In the genomic region with DNA sequence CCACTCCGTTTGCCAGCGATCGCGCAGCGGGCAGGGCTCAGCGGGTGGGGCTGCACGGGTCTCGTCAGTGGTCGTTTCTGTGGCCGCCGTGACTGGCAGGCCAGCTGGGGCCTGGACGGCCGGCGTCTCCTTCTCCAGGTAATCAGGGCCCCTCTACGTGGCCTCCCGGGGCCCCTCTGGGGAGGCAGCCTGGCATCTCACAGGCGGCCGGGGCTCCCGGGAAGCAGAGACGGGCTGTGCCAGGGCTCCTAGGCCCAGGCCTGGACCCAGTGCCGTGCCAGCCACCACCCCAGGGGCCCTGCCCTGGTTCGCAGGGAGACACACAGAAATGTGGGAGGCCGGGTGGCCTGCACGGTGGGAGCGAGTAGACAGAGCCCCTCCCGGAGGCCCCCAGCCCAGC, we compare ENCODE assay signal across 19 cellular contexts.
"Had no signal": no experiment of that assay in that cellular context is flagged by ENCODE, and none has a peak within 500 bp of the region (broad histone marks: within the 10 kb centered on the region; RNA-seq: fewer than 3 reads in every experiment).

No MANE protein-coding gene starts in this region.

- H3K9me3 ChIP-seq: esophagus muscularis mucosa, gastroesophageal sphincter, heart right ventricle, left lung, lower lobe of right lung, mucosa of descending colon had no signal

- H3K27me3 Mint-ChIP-seq: naive B cell had no signal

- H3K27ac Mint-ChIP-seq: mesothelial cell of epicardium had no signal

- ATAC-seq: foreskin keratinocyte, gastroesophageal sphincter, heart right ventricle, left cardiac atrium, left lung, left ventricle myocardium superior, lower lobe of right lung, mucosa of descending colon had no signal

- H3K36me3 Mint-ChIP-seq: mesothelial cell of epicardium, naive B cell had no signal

- H3K9me3 Mint-ChIP-seq: mesothelial cell of epicardium, naive B cell had no signal

- DNase-seq: dermis blood vessel endothelial cell; dorsolateral prefrontal cortex; effector CD4-positive, alpha-beta T cell; effector memory CD4-positive, alpha-beta T cell; foreskin keratinocyte; head of caudate nucleus; heart right ventricle; hippocampal formation; left cardiac atrium; left lung; left ventricle myocardium superior; lower lobe of right lung; mesenchymal stem cell; mucosa of descending colon; naive B cell had no signal

- H3K27ac ChIP-seq: coronary artery, dorsolateral prefrontal cortex, foreskin keratinocyte, left lung had no signal

- H3K4me3 Mint-ChIP-seq: mesothelial cell of epicardium had no signal
